In genomic region chr11:82732348-82732733, GRCh38 we compare ENCODE assay signal across 10 cellular contexts. TPM values are rescaled to one million over a fixed set of nuclear protein-coding genes. Genes with fewer than 3 reads are reported as not detected.
DNase-seq lines count a peak whose midpoint lies in the region; ATAC-seq, FAIRE-seq and TF ChIP-seq lines count a peak whose summit lies in the region.
"Had no signal": no experiment of that assay in that cellular context is flagged by ENCODE, and none has a peak within 500 bp of the region (broad histone marks: within the 10 kb centered on the region; RNA-seq: fewer than 3 reads in every experiment).

No MANE protein-coding gene starts in this region.

- H3K27ac ChIP-seq in heart left ventricle (peak overlapping the region in 1 of 12 donors; percentile 58), left ventricle myocardium inferior (replicated peaks) (no peak overlapping the region), pancreas (no peak overlapping the region)

- no peak for ATAC-seq in heart left ventricle
- no peak for ATAC-seq in Right ventricle myocardium superior (ENCODE audit: poor library complexity)
- no peak for ATAC-seq in pancreas
- no peak for ATAC-seq in HG02642 (IDR thresholded peaks at IDR 0.05; ENCODE audit: poor library complexity, unreplicated experiment)

- intact Hi-C loops in heart left ventricle (cut with DNase I), result no loop called here
- intact Hi-C loops in Right ventricle myocardium superior (cut with DNase I), result no loop called here
- intact Hi-C loops in left ventricle myocardium inferior (cut with micrococcal nuclease), result no loop called here
- intact Hi-C loops in pancreas (cut with DNase I), result no loop called here

- H3K27me3 ChIP-seq in heart left ventricle (peaks cover 6 to 71% (median 26%) of the 10 kb centered on the region in 9 donors), left ventricle myocardium inferior (ENCODE audit: low read depth) (peaks cover 94% of the 10 kb centered on the region), pancreas (no peaks in the 10 kb centered on the region)

- H3K4me1 ChIP-seq in heart left ventricle (peaks cover 0 to 16% (median 3%) of the 10 kb centered on the region in 12 donors), left ventricle myocardium inferior (peaks cover 20% of the 10 kb centered on the region), pancreas (peaks cover 0 to 3% (median 0%) of the 10 kb centered on the region in 3 donors)

- H3K36me3 ChIP-seq in heart left ventricle (no peaks in the 10 kb centered on the region), left ventricle myocardium inferior (no peaks in the 10 kb centered on the region), pancreas (no peaks in the 10 kb centered on the region)

- TF ChIP-seq CTCF in heart left ventricle (IDR thresholded peaks at IDR 0.05), result no peak
- TF ChIP-seq CTCF in left ventricle myocardium inferior (IDR thresholded peaks at IDR 0.05; ENCODE audit: borderline replicate concordance), result no peak
- TF ChIP-seq CTCF in pancreas (IDR thresholded peaks at IDR 0.05), result no peak

- peak overlapping the region; percentile 39 to 73 (median 58) for H3K4me3 ChIP-seq in heart left ventricle
- H3K4me3 ChIP-seq in left ventricle myocardium inferior, result peak overlapping the region; percentile 71
- peak overlapping the region; percentile 53 to 70 (median 60) for H3K4me3 ChIP-seq in pancreas

- 5 to 12% (median 8%) methylated on average over 26 to 37 of the region's 37 CpGs for WGBS in heart left ventricle, 4 donors
- 20 to 24% methylated on average over 37 of the region's 37 CpGs for WGBS in pancreas, 2 donors

- no peak for FAIRE-seq in pancreas (lab: Jason Lieb, UNC)

- no peak for TF ChIP-seq POLR2A in heart left ventricle (IDR thresholded peaks at IDR 0.05)

- DNase-seq in heart left ventricle (no peak), Right ventricle myocardium superior (no peak), left ventricle myocardium inferior (no peak), pancreas (no peak), NOMO-1 (lab: John Stamatoyannopoulos, UW; ENCODE audit: unreplicated experiment in 2 of 2) (no peak), NCI-H226 (no peak), SW480 (ENCODE audit: low spot score) (no peak)
- DNase-seq: NCI-H2081 treated with DMSO at 0.1 percent for 48 hours, SHP77 had no signal

- H3K9me3 ChIP-seq in heart left ventricle (no peaks in the 10 kb centered on the region), left ventricle myocardium inferior (replicated peaks) (no peaks in the 10 kb centered on the region), pancreas (no peaks in the 10 kb centered on the region)

RNA-seq across cellular contexts. Expression of gene FAM181B, which starts 1.3 kb away (rescaled TPM):
- total RNA-seq in heart left ventricle (under 1 TPM in 6 of 9 donors, not detected in 3; 0.07 to 0.35 (median 0.14) TPM), Right ventricle myocardium superior (0.13 TPM), left ventricle myocardium inferior (0.19 TPM), pancreas (under 1 TPM; 0.46 to 0.67 (median 0.50) TPM)
- polyA plus RNA-seq in heart left ventricle (under 1 TPM; 0.06 to 0.11 TPM), pancreas (under 1 TPM; 0.49 to 0.57 TPM)
